Comparison of ENCODE assay signal across 13 cellular contexts in genomic region chr22:48949375-48950149, GRCh38.
"Had no signal": no experiment of that assay in that cellular context is flagged by ENCODE, and none has a peak within 500 bp of the region (broad histone marks: within the 10 kb centered on the region; RNA-seq: fewer than 3 reads in every experiment).

No MANE protein-coding gene starts in this region.

- H3K27ac ChIP-seq: body of pancreas had no signal

- H3K9me3 ChIP-seq: body of pancreas, SK-N-SH had no signal

- ATAC-seq: activated naive CD4-positive, alpha-beta T cell treated with anti-CD3 and anti-CD28 coated beads, Interleukin-2, amount 50 U/mL, for 72 hours; body of pancreas; left cardiac atrium had no signal

- H3K4me1 ChIP-seq: body of pancreas had no signal

- H3K27me3 ChIP-seq: body of pancreas had no signal

- DNase-seq: activated CD4-positive, alpha-beta T cell treated with anti-CD3 and anti-CD28 coated beads for 48 hours; activated CD8-positive, alpha-beta memory T cell treated with anti-CD3 and anti-CD28 coated beads for 24 hours; activated effector memory CD4-positive, alpha-beta T cell treated with Interleukin-2 at 50 U/mL for 16 hours; amniotic stem cell; body of pancreas; erythroblast; immature natural killer cell; left cardiac atrium; SK-N-SH; stimulated activated CD4-positive, alpha-beta T cell treated with anti-CD3 and anti-CD28 coated beads, Interleukin-1b, Interleukin-23, amount 100 ng/mL, for 48 hours; stimulated activated naive B cell treated with anti-CD40 and anti-IgM and Interleukin-4, amounts not matched to agents 10 μg/mL and 1 μg/mL and 100 μg/mL, for 72 hours; substantia nigra had no signal

- H3K4me3 ChIP-seq: body of pancreas had no signal
